1 cellular context compared by ENCODE assay signal in genomic region chr17:76909971-76910760, GRCh38.
TF ChIP-seq lines count a peak whose summit lies in the region.

No MANE protein-coding gene starts in this region.

TF ChIP-seq in WTC11, 78 proteins besides CTCF, POLR2A, EP300 and RAD21 (continued from another document and continues in another):
- peak; percentile 64; the same call in 1 of the 2 replicates for TF ChIP-seq SMAD4 (CRISPR knock-in tag; IDR thresholded peaks at IDR 0.05)
- TF ChIP-seq ZNF232 (CRISPR knock-in tag; IDR thresholded peaks at IDR 0.05) = peak; percentile 73; the same call in 1 of the 2 replicates
- TF ChIP-seq HMGA2 (CRISPR knock-in tag; IDR thresholded peaks at IDR 0.05) = no peak
- TF ChIP-seq ZNF512 (CRISPR knock-in tag; IDR thresholded peaks at IDR 0.05; ENCODE audit: borderline replicate concordance) = peak; percentile 80; the same call in 1 of the 2 replicates
- peak; percentile 81; the same call in 1 of the 2 replicates for TF ChIP-seq SMAD3 (CRISPR knock-in tag; IDR thresholded peaks at IDR 0.05; ENCODE audit: borderline replicate concordance)
- no peak for TF ChIP-seq PREB (CRISPR knock-in tag; IDR thresholded peaks at IDR 0.05; ENCODE audit: borderline replicate concordance)
- TF ChIP-seq ZBTB43 (CRISPR knock-in tag; IDR thresholded peaks at IDR 0.05) = peak; percentile 88; the same call in 1 of the 2 replicates
- TF ChIP-seq AFF4 (CRISPR knock-in tag; IDR thresholded peaks at IDR 0.05; ENCODE audit: borderline replicate concordance) = no peak
- peak; percentile 47; the same call in 1 of the 2 replicates for TF ChIP-seq ATF3 (CRISPR knock-in tag; conservative IDR thresholded peaks at IDR 0.05)
- peak; percentile 51; the same call in 1 of the 2 replicates for TF ChIP-seq NR2C2 (CRISPR knock-in tag; IDR thresholded peaks at IDR 0.05)
- TF ChIP-seq CDX4 (CRISPR knock-in tag; IDR thresholded peaks at IDR 0.05; ENCODE audit: borderline replicate concordance) = no peak
- no peak for TF ChIP-seq ZNF317 (CRISPR knock-in tag; IDR thresholded peaks at IDR 0.05; ENCODE audit: borderline replicate concordance, low read depth)
- no peak for TF ChIP-seq ZNF423 (CRISPR knock-in tag; IDR thresholded peaks at IDR 0.05)
- TF ChIP-seq FOXP4 (CRISPR knock-in tag; IDR thresholded peaks at IDR 0.05) = no peak; the same call in 1 of the 2 replicates
- TF ChIP-seq ZNF396 (CRISPR knock-in tag; IDR thresholded peaks at IDR 0.05; ENCODE audit: borderline replicate concordance) = no peak
- no peak for TF ChIP-seq ZNF121 (CRISPR knock-in tag; IDR thresholded peaks at IDR 0.05)
- TF ChIP-seq CREB1 (CRISPR knock-in tag; IDR thresholded peaks at IDR 0.05) = 0 out of 2 replicates have a peak, but pooled peaks have one; percentile 26
- no peak for TF ChIP-seq ZNF532 (CRISPR knock-in tag; IDR thresholded peaks at IDR 0.05; ENCODE audit: borderline replicate concordance)
- TF ChIP-seq OVOL2 (CRISPR knock-in tag; IDR thresholded peaks at IDR 0.05; ENCODE audit: borderline replicate concordance) = no peak
- TF ChIP-seq SOX15 (CRISPR knock-in tag; IDR thresholded peaks at IDR 0.05) = no peak
- TF ChIP-seq PRRX2 (CRISPR knock-in tag; IDR thresholded peaks at IDR 0.05) = no peak
- TF ChIP-seq NFE2L1 (CRISPR knock-in tag; IDR thresholded peaks at IDR 0.05) = 0 out of 2 replicates have a peak, but pooled peaks have one; percentile 58
- TF ChIP-seq MYBL2 (CRISPR knock-in tag; IDR thresholded peaks at IDR 0.05) = peak; percentile 78; the same call in 1 of the 2 replicates
- no peak for TF ChIP-seq FOXJ3 (CRISPR knock-in tag; IDR thresholded peaks at IDR 0.05; ENCODE audit: borderline replicate concordance)
- peak; percentile 73; the same call in 1 of the 2 replicates for TF ChIP-seq TEAD4 (CRISPR knock-in tag; IDR thresholded peaks at IDR 0.05)
- TF ChIP-seq ATF1 (CRISPR knock-in tag; IDR thresholded peaks at IDR 0.05) = 0 out of 2 replicates have a peak, but pooled peaks have one; percentile 42
- no peak for TF ChIP-seq JAZF1 (CRISPR knock-in tag; IDR thresholded peaks at IDR 0.05)
- no peak; the same call in 1 of the 2 replicates for TF ChIP-seq ESRRA (CRISPR knock-in tag; IDR thresholded peaks at IDR 0.05; ENCODE audit: borderline replicate concordance)
- no peak for TF ChIP-seq USF2 (CRISPR knock-in tag; IDR thresholded peaks at IDR 0.05)
- peak; percentile 60; the same call in 1 of the 2 replicates for TF ChIP-seq IRF1 (CRISPR knock-in tag; IDR thresholded peaks at IDR 0.05)
- no peak for TF ChIP-seq ZNF425 (CRISPR knock-in tag; conservative IDR thresholded peaks at IDR 0.05)
- no peak for TF ChIP-seq RORB (CRISPR knock-in tag; IDR thresholded peaks at IDR 0.05)
- TF ChIP-seq FOXK1 (CRISPR knock-in tag; IDR thresholded peaks at IDR 0.05) = peak; percentile 79
- TF ChIP-seq SP1 (CRISPR knock-in tag; conservative IDR thresholded peaks at IDR 0.05) = no peak
- 0 out of 2 replicates have a peak, but pooled peaks have one; percentile 21 for TF ChIP-seq ETV6 (CRISPR knock-in tag; IDR thresholded peaks at IDR 0.05)
- 0 out of 2 replicates have a peak, but pooled peaks have one; percentile 15 for TF ChIP-seq ATF2 (CRISPR knock-in tag; IDR thresholded peaks at IDR 0.05; ENCODE audit: borderline replicate concordance, low read depth)
